Comparison of ENCODE assay signal across 8 cellular contexts in the genomic region with DNA sequence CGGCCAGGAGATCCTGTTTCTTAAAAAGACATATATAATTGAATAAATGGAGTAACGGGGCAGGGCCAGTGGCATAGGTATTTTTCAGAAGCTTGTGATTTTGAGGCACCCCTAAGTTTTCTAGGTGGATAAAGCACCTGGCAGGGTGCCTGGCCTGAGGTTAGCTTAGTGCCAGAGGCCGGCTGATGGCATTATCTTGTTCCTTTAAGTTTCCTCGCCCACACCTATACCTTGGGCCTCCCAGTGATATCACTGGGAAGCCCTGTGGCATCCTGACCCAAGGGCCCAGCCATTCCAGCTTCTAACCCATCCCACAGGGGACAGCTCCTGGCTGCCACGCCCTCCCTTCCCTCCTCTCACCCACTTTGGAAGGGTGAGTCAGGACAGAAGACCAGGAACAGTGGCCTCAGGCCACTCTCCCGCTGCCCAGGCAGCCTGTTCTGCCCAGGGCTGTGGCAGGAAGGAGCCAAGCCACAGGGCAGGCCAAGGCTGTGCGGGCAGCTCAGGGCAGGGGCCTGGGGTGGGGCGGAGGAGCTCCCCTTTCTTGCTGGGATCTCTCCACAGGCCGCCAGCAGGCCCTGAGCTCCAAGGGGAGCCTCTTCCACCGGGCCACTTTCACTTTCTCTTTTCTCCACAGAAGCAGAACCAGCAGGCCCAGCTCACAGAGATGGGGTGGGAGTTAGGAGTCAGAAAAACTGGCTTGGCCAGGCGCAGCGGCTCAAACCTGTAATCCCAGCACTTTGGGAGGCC.
A peak's percentile ranks its signal among the peaks of the same experiment; 100 is the strongest.
DNase-seq lines count a peak whose midpoint lies in the region; ATAC-seq, FAIRE-seq and TF ChIP-seq lines count a peak whose summit lies in the region.

No MANE protein-coding gene starts in this region.

- no peaks in the 10 kb centered on the region for H3K36me3 Mint-ChIP-seq in activated naive CD4-positive, alpha-beta T cell treated with anti-CD3 and anti-CD28 coated beads for 36 hours (ENCODE audit: low read depth)

- FAIRE-seq in GM12892 (lab: Jason Lieb, UNC) = peak; percentile 5

- H3K4me1 Mint-ChIP-seq in activated naive CD4-positive, alpha-beta T cell treated with anti-CD3 and anti-CD28 coated beads for 36 hours (ENCODE audit: low read depth) = peaks cover 50% of the 10 kb centered on the region

- peak overlapping the region; percentile 78 for H3K27ac Mint-ChIP-seq in activated naive CD4-positive, alpha-beta T cell treated with anti-CD3 and anti-CD28 coated beads for 36 hours

- intact Hi-C loops in activated naive CD4-positive, alpha-beta T cell treated with anti-CD3 and anti-CD28 coated beads for 36 hours (cut with micrococcal nuclease) = loop anchor here (10.0 kb wide), 1 partner anchor 1429 kb away; the partner anchor contains the start of gene BATF
- intact Hi-C loops in posterior vena cava (cut with DNase I) = no loop called here

- TF ChIP-seq POLR2A in GM12892 (IDR thresholded peaks at IDR 0.05; ENCODE audit: low read depth, low read length) = no peak

- no peaks in the 10 kb centered on the region for H3K27me3 Mint-ChIP-seq in activated naive CD4-positive, alpha-beta T cell treated with anti-CD3 and anti-CD28 coated beads for 36 hours (ENCODE audit: low read depth)

- CTCF ChIA-PET in activated naive CD4-positive, alpha-beta T cell treated with anti-CD3 and anti-CD28 coated beads for 36 hours (lab: Charles Lee) = interaction anchor here (0.9 to 4.5 kb wide), 14 partner anchors 9 to 117 kb away, joined by 3 to 47 read pairs (median 6); no protein-coding TSS in a partner anchor

- H3K9me3 Mint-ChIP-seq in activated naive CD4-positive, alpha-beta T cell treated with anti-CD3 and anti-CD28 coated beads for 36 hours = no peaks in the 10 kb centered on the region

- DNase-seq in GM12892 (ENCODE audit: insufficient read length) = no peak
- peak; percentile 61 for DNase-seq in NOMO-1 treated with DMSO at 0.1 percent for 48 hours (lab: John Stamatoyannopoulos, UW; ENCODE audit: unreplicated experiment)
- peak; percentile 63 for DNase-seq in activated naive CD4-positive, alpha-beta T cell treated with anti-CD3 and anti-CD28 coated beads for 36 hours
- peak; percentile 46 for DNase-seq in foreskin melanocyte
- DNase-seq in posterior vena cava (ENCODE audit: low spot score) = peak; percentile 87

- H3K4me3 Mint-ChIP-seq in activated naive CD4-positive, alpha-beta T cell treated with anti-CD3 and anti-CD28 coated beads for 36 hours = peak overlapping the region; percentile 52

- no peak for ATAC-seq in GM19467 (IDR thresholded peaks at IDR 0.05; ENCODE audit: unreplicated experiment)
- no peak for ATAC-seq in GM21447 (IDR thresholded peaks at IDR 0.05; ENCODE audit: unreplicated experiment)
- ATAC-seq in GM21381 (IDR thresholded peaks at IDR 0.05; ENCODE audit: unreplicated experiment) = no peak
